In the genomic region with DNA sequence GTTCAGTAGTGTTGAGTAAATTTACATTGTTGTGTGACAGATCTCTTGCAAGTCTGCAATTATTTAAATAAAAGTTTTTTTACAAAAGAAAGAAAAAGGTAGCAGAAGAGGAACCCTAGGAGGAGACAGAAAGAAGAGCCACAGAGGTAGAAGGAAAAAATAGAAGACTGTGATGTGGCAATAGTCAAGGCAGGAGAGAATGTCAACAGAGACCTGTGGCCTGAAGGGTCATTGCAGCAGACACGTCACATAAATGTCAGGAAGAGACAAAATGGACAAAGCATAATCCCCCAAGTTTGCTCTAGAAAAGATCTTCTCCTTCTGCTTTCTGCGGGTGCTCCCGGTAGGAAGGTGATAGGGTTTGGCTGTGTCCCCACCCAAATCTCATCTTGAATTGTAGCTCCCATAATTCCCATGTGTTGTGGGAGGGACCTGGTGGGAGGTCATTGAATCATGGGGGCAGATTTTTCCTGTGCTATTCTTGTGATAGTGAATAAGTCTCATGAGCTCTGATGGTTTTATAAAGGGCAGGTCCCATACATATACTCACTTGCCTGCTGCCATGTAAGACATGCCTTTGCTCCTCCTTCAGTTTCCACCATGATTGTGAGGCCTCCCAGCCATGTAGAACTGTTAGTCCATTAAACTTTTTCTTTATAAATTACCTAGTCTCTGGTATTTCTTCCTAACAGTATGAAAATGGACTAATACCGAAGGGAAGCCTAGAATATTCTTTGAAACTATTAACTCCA, we compare ENCODE assay signal across 2 cellular contexts.
A peak's percentile ranks its signal among the peaks of the same experiment; 100 is the strongest.
TF ChIP-seq lines count a peak whose summit lies in the region.

No MANE protein-coding gene starts in this region.

TF ChIP-seq in HepG2, 621 proteins besides CTCF, POLR2A, EP300 and RAD21 (continues in another document):
- TF ChIP-seq ZNF567 (CRISPR knock-in tag; IDR thresholded peaks at IDR 0.05; ENCODE audit: borderline replicate concordance) (no peak), JARID2 (CRISPR knock-in tag; IDR thresholded peaks at IDR 0.05; ENCODE audit: insufficient replicate concordance) (no peak), CBX5 (CRISPR knock-in tag; IDR thresholded peaks at IDR 0.05; ENCODE audit: borderline replicate concordance) (no peak), ZNF558 (CRISPR knock-in tag; IDR thresholded peaks at IDR 0.05; ENCODE audit: borderline replicate concordance) (no peak), SETDB1 (CRISPR knock-in tag; IDR thresholded peaks at IDR 0.05; ENCODE audit: borderline replicate concordance) (no peak), ZNF44 (CRISPR knock-in tag; IDR thresholded peaks at IDR 0.05) (no peak), JUNB (CRISPR knock-in tag; IDR thresholded peaks at IDR 0.05; ENCODE audit: borderline replicate concordance) (no peak), KAT2B (IDR thresholded peaks at IDR 0.05; ENCODE audit: borderline replicate concordance, low read depth, low read length) (no peak), MAZ (IDR thresholded peaks at IDR 0.05; ENCODE audit: borderline replicate concordance, low read depth, low read length) (no peak), MAZ (CRISPR knock-in tag; IDR thresholded peaks at IDR 0.05; ENCODE audit: low read depth) (no peak), ZNF451 (CRISPR knock-in tag; IDR thresholded peaks at IDR 0.05) (no peak), PPARG (CRISPR knock-in tag; conservative IDR thresholded peaks at IDR 0.05) (no peak), KLF11 (CRISPR knock-in tag; IDR thresholded peaks at IDR 0.05) (no peak), TBX2 (CRISPR knock-in tag; IDR thresholded peaks at IDR 0.05; ENCODE audit: borderline replicate concordance) (no peak), CEBPG (CRISPR knock-in tag; IDR thresholded peaks at IDR 0.05) (peak; percentile 64; the same call in 1 of the 2 replicates), ZSCAN30 (CRISPR knock-in tag; IDR thresholded peaks at IDR 0.05) (no peak), MEF2D (CRISPR knock-in tag; IDR thresholded peaks at IDR 0.05) (no peak), CEBPB (IDR thresholded peaks at IDR 0.05; ENCODE audit: borderline replicate concordance, low read depth, low read length) (peak; percentile 76), ZNF24 (IDR thresholded peaks at IDR 0.05) (no peak), ZNF557 (CRISPR knock-in tag; IDR thresholded peaks at IDR 0.05) (no peak), STAT5B (CRISPR knock-in tag; IDR thresholded peaks at IDR 0.05) (no peak), MAFG (CRISPR knock-in tag; IDR thresholded peaks at IDR 0.05) (no peak), FOXA3 (CRISPR knock-in tag; IDR thresholded peaks at IDR 0.05) (peak; percentile 51)
- TF ChIP-seq, protein P1, sequence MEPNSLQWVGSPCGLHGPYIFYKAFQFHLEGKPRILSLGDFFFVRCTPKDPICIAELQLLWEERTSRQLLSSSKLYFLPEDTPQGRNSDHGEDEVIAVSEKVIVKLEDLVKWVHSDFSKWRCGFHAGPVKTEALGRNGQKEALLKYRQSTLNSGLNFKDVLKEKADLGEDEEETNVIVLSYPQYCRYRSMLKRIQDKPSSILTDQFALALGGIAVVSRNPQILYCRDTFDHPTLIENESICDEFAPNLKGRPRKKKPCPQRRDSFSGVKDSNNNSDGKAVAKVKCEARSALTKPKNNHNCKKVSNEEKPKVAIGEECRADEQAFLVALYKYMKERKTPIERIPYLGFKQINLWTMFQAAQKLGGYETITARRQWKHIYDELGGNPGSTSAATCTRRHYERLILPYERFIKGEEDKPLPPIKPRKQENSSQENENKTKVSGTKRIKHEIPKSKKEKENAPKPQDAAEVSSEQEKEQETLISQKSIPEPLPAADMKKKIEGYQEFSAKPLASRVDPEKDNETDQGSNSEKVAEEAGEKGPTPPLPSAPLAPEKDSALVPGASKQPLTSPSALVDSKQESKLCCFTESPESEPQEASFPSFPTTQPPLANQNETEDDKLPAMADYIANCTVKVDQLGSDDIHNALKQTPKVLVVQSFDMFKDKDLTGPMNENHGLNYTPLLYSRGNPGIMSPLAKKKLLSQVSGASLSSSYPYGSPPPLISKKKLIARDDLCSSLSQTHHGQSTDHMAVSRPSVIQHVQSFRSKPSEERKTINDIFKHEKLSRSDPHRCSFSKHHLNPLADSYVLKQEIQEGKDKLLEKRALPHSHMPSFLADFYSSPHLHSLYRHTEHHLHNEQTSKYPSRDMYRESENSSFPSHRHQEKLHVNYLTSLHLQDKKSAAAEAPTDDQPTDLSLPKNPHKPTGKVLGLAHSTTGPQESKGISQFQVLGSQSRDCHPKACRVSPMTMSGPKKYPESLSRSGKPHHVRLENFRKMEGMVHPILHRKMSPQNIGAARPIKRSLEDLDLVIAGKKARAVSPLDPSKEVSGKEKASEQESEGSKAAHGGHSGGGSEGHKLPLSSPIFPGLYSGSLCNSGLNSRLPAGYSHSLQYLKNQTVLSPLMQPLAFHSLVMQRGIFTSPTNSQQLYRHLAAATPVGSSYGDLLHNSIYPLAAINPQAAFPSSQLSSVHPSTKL (CRISPR knock-in tag; IDR thresholded peaks at IDR 0.05): peak; percentile 16; the same call in 1 of the 2 replicates
- TF ChIP-seq, protein P2, sequence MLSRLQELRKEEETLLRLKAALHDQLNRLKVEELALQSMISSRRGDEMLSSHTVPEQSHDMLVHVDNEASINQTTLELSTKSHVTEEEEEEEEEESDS (CRISPR knock-in tag; IDR thresholded peaks at IDR 0.05; ENCODE audit: borderline replicate concordance): no peak
- TF ChIP-seq, protein P3, sequence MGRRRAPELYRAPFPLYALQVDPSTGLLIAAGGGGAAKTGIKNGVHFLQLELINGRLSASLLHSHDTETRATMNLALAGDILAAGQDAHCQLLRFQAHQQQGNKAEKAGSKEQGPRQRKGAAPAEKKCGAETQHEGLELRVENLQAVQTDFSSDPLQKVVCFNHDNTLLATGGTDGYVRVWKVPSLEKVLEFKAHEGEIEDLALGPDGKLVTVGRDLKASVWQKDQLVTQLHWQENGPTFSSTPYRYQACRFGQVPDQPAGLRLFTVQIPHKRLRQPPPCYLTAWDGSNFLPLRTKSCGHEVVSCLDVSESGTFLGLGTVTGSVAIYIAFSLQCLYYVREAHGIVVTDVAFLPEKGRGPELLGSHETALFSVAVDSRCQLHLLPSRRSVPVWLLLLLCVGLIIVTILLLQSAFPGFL (CRISPR knock-in tag; IDR thresholded peaks at IDR 0.05): no peak
- TF ChIP-seq, protein P4, sequence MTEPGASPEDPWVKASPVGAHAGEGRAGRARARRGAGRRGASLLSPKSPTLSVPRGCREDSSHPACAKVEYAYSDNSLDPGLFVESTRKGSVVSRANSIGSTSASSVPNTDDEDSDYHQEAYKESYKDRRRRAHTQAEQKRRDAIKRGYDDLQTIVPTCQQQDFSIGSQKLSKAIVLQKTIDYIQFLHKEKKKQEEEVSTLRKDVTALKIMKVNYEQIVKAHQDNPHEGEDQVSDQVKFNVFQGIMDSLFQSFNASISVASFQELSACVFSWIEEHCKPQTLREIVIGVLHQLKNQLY (CRISPR knock-in tag; IDR thresholded peaks at IDR 0.05): no peak
- TF ChIP-seq, protein P5, sequence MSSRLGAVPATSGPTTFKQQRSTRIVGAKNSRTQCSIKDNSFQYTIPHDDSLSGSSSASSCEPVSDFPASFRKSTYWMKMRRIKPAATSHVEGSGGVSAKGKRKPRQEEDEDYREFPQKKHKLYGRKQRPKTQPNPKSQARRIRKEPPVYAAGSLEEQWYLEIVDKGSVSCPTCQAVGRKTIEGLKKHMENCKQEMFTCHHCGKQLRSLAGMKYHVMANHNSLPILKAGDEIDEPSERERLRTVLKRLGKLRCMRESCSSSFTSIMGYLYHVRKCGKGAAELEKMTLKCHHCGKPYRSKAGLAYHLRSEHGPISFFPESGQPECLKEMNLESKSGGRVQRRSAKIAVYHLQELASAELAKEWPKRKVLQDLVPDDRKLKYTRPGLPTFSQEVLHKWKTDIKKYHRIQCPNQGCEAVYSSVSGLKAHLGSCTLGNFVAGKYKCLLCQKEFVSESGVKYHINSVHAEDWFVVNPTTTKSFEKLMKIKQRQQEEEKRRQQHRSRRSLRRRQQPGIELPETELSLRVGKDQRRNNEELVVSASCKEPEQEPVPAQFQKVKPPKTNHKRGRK (CRISPR knock-in tag; IDR thresholded peaks at IDR 0.05): no peak

TF ChIP-seq in GM23338, 12 proteins besides CTCF, POLR2A, EP300 and RAD21 (continues in another document):
- TF ChIP-seq NANOG (IDR thresholded peaks at IDR 0.05; ENCODE audit: borderline replicate concordance): no peak
- no peak for TF ChIP-seq CREB1 (CRISPR knock-in tag; IDR thresholded peaks at IDR 0.05; ENCODE audit: low read depth)
- TF ChIP-seq EZH2 (IDR thresholded peaks at IDR 0.05; ENCODE audit: low read depth, unreplicated experiment): no peak
- TF ChIP-seq POLR2AphosphoS5 (IDR thresholded peaks at IDR 0.05; ENCODE audit: low read depth): no peak
- TF ChIP-seq, protein P6, sequence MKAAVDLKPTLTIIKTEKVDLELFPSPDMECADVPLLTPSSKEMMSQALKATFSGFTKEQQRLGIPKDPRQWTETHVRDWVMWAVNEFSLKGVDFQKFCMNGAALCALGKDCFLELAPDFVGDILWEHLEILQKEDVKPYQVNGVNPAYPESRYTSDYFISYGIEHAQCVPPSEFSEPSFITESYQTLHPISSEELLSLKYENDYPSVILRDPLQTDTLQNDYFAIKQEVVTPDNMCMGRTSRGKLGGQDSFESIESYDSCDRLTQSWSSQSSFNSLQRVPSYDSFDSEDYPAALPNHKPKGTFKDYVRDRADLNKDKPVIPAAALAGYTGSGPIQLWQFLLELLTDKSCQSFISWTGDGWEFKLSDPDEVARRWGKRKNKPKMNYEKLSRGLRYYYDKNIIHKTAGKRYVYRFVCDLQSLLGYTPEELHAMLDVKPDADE (IDR thresholded peaks at IDR 0.05): no peak
- TF ChIP-seq, protein P7, sequence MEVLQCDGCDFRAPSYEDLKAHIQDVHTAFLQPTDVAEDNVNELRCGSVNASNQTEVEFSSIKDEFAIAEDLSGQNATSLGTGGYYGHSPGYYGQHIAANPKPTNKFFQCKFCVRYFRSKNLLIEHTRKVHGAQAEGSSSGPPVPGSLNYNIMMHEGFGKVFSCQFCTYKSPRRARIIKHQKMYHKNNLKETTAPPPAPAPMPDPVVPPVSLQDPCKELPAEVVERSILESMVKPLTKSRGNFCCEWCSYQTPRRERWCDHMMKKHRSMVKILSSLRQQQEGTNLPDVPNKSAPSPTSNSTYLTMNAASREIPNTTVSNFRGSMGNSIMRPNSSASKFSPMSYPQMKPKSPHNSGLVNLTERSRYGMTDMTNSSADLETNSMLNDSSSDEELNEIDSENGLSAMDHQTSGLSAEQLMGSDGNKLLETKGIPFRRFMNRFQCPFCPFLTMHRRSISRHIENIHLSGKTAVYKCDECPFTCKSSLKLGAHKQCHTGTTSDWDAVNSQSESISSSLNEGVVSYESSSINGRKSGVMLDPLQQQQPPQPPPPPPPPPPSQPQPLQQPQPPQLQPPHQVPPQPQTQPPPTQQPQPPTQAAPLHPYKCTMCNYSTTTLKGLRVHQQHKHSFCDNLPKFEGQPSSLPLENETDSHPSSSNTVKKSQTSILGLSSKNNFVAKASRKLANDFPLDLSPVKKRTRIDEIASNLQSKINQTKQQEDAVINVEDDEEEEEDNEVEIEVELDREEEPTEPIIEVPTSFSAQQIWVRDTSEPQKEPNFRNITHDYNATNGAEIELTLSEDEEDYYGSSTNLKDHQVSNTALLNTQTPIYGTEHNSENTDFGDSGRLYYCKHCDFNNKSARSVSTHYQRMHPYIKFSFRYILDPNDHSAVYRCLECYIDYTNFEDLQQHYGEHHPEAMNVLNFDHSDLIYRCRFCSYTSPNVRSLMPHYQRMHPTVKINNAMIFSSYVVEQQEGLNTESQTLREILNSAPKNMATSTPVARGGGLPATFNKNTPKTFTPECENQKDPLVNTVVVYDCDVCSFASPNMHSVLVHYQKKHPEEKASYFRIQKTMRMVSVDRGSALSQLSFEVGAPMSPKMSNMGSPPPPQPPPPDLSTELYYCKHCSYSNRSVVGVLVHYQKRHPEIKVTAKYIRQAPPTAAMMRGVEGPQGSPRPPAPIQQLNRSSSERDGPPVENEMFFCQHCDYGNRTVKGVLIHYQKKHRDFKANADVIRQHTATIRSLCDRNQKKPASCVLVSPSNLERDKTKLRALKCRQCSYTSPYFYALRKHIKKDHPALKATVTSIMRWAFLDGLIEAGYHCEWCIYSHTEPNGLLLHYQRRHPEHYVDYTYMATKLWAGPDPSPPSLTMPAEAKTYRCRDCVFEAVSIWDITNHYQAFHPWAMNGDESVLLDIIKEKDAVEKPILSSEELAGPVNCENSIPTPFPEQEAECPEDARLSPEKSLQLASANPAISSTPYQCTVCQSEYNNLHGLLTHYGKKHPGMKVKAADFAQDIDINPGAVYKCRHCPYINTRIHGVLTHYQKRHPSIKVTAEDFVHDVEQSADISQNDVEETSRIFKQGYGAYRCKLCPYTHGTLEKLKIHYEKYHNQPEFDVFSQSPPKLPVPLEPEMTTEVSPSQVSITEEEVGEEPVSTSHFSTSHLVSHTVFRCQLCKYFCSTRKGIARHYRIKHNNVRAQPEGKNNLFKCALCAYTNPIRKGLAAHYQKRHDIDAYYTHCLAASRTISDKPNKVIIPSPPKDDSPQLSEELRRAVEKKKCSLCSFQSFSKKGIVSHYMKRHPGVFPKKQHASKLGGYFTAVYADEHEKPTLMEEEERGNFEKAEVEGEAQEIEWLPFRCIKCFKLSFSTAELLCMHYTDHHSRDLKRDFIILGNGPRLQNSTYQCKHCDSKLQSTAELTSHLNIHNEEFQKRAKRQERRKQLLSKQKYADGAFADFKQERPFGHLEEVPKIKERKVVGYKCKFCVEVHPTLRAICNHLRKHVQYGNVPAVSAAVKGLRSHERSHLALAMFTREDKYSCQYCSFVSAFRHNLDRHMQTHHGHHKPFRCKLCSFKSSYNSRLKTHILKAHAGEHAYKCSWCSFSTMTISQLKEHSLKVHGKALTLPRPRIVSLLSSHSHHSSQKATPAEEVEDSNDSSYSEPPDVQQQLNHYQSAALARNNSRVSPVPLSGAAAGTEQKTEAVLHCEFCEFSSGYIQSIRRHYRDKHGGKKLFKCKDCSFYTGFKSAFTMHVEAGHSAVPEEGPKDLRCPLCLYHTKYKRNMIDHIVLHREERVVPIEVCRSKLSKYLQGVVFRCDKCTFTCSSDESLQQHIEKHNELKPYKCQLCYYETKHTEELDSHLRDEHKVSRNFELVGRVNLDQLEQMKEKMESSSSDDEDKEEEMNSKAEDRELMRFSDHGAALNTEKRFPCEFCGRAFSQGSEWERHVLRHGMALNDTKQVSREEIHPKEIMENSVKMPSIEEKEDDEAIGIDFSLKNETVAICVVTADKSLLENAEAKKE (CRISPR knock-in tag; IDR thresholded peaks at IDR 0.05): no peak
- TF ChIP-seq ZNF114 (CRISPR knock-in tag; IDR thresholded peaks at IDR 0.05): no peak
- TF ChIP-seq EZH2phosphoT487 (IDR thresholded peaks at IDR 0.05; ENCODE audit: unreplicated experiment): no peak
- TF ChIP-seq JUNB (IDR thresholded peaks at IDR 0.05; ENCODE audit: unreplicated experiment): no peak
- TF ChIP-seq, protein P8, sequence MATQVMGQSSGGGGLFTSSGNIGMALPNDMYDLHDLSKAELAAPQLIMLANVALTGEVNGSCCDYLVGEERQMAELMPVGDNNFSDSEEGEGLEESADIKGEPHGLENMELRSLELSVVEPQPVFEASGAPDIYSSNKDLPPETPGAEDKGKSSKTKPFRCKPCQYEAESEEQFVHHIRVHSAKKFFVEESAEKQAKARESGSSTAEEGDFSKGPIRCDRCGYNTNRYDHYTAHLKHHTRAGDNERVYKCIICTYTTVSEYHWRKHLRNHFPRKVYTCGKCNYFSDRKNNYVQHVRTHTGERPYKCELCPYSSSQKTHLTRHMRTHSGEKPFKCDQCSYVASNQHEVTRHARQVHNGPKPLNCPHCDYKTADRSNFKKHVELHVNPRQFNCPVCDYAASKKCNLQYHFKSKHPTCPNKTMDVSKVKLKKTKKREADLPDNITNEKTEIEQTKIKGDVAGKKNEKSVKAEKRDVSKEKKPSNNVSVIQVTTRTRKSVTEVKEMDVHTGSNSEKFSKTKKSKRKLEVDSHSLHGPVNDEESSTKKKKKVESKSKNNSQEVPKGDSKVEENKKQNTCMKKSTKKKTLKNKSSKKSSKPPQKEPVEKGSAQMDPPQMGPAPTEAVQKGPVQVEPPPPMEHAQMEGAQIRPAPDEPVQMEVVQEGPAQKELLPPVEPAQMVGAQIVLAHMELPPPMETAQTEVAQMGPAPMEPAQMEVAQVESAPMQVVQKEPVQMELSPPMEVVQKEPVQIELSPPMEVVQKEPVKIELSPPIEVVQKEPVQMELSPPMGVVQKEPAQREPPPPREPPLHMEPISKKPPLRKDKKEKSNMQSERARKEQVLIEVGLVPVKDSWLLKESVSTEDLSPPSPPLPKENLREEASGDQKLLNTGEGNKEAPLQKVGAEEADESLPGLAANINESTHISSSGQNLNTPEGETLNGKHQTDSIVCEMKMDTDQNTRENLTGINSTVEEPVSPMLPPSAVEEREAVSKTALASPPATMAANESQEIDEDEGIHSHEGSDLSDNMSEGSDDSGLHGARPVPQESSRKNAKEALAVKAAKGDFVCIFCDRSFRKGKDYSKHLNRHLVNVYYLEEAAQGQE (IDR thresholded peaks at IDR 0.05; ENCODE audit: unreplicated experiment): no peak
- no peak for TF ChIP-seq ZNF331 (CRISPR knock-in tag; IDR thresholded peaks at IDR 0.05; ENCODE audit: low read depth)
